34 cellular contexts compared by ENCODE assay signal in genomic region chr7:52362521-52362920, GRCh38.
"Had no signal": no experiment of that assay in that cellular context is flagged by ENCODE, and none has a peak within 500 bp of the region (broad histone marks: within the 10 kb centered on the region; RNA-seq: fewer than 3 reads in every experiment).

No MANE protein-coding gene starts in this region.

- H3K4me3 ChIP-seq: MG63 had no signal

- H3K36me3 ChIP-seq: MG63 had no signal

- H3K27ac ChIP-seq: KMS-11 had no signal

- H3K9ac ChIP-seq: KMS-11 had no signal

- DNase-seq: Karpas-422, Kasumi-1, MG63, MM.1S, MV-4-11, NCI-H1048, NCI-H1092, NCI-H1092 treated with DMSO at 0.1 percent for 48 hours, NCI-H1105, NCI-H1105 treated with DMSO at 0.1 percent for 48 hours, NCI-H1417, NCI-H1417 treated with DMSO at 0.1 percent for 48 hours, NCI-H1436, NCI-H1436 treated with DMSO at 0.1 percent for 48 hours, NCI-H146, NCI-H1694, NCI-H1694 treated with DMSO at 0.1 percent for 48 hours, NCI-H187, NCI-H187 treated with DMSO at 0.1 percent for 48 hours, NCI-H1930, NCI-H2029, NCI-H2029 treated with DMSO at 0.1 percent for 48 hours, NCI-H2081, NCI-H2081 treated with DMSO at 0.1 percent for 48 hours, NCI-H2107, NCI-H2171, NCI-H2171 treated with DMSO at 0.1 percent for 48 hours, NCI-H2227 treated with DMSO at 0.1 percent for 48 hours, NCI-H226, NCI-H345, NCI-H446, NCI-H446 treated with DMSO at 0.1 percent for 48 hours, NCI-H510A had no signal

- H3K27me3 ChIP-seq: MG63 had no signal

- H3K9me3 ChIP-seq: MG63 had no signal
